Comparison of ENCODE assay signal across 8 cellular contexts in the genomic region with DNA sequence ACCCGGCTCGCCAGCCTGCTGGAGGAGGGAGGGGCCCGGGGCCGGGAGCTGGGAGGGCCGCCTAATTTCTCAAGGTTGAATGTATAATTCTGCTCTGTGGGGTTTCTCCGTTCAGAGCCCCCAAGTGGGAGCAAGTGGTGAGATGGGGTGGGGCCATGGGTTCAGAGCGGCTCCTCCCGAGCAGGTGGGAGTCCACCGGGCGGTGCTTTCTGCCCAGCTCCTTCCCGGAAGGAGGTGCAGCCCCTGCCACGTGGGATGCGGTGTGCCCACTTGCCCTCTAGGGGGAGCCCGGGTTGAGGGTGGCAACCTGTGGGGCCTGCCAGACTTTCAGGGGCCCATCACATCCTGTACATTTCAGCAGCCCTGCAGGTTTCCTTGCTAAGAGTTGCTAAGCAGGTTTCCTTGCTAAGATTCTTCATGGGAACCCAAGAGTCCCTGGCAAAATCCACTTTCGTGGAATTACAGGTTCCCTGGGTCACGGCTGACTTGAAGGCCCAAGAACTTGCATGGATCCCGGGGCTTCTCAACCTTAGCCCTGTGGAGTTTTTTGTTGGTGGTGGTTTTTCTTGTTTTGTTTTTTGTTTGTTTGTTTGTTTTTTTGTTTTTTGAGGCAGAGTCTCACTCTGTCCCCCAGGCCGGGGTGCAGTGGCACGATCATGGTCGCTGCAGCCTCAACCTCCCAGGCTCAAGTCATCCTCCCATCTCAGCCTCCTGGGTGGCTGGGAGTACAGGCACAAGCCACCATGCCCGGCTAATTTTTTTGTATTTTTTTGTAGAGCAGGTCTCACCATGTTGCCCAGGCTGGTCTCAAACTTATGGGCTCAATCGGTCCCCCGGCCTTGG.
DNase-seq lines count a peak whose midpoint lies in the region; ATAC-seq, FAIRE-seq and TF ChIP-seq lines count a peak whose summit lies in the region.

No MANE protein-coding gene starts in this region.

- TF ChIP-seq POLR2A in endothelial cell of umbilical vein (IDR thresholded peaks at IDR 0.05; ENCODE audit: low read depth, low read length), result no peak
- TF ChIP-seq POLR2A in transverse colon (IDR thresholded peaks at IDR 0.05), result no peak

- H2AFZ ChIP-seq in endothelial cell of umbilical vein (ENCODE audit: low read depth, low read length) (no peak overlapping the region), neural progenitor cell (replicated peaks) (no peak overlapping the region)

- no peaks in the 10 kb centered on the region for H3K9me1 ChIP-seq in endothelial cell of umbilical vein (replicated peaks; ENCODE audit: control insufficient read depth, extremely low read depth, insufficient read depth, low read length)

- ATAC-seq in activated CD8-positive, alpha-beta T cell treated with anti-CD3 and anti-CD28 coated beads for 36 hours, result peak; percentile 87
- no peak for ATAC-seq in GM21723 (IDR thresholded peaks at IDR 0.05; ENCODE audit: unreplicated experiment)

- TF ChIP-seq EP300 in transverse colon (IDR thresholded peaks at IDR 0.05; ENCODE audit: low read depth), result no peak

- dilution Hi-C loops in endothelial cell of umbilical vein (cut with MboI; ENCODE audit: extremely low pct_ligation_motif_present, low sequenced_read_pairs), result no loop called here

- BruUV-seq in endothelial cell of umbilical vein (replicated peaks; lab: Mats Ljungman, UMichigan), result no TSS peak

- peaks cover 11% of the 10 kb centered on the region for H3F3A ChIP-seq in neural progenitor cell (ENCODE audit: low read depth)

- H3K27me3 Mint-ChIP-seq in activated CD8-positive, alpha-beta T cell treated with anti-CD3 and anti-CD28 coated beads for 36 hours, result no peaks in the 10 kb centered on the region
- peaks cover 16% of the 10 kb centered on the region for H3K27me3 Mint-ChIP-seq in neural progenitor cell (ENCODE audit: insufficient read depth, low read depth)

- H4K20me1 ChIP-seq in endothelial cell of umbilical vein (replicated peaks; ENCODE audit: control insufficient read depth, extremely low read depth, insufficient read depth, low read length) (no peaks in the 10 kb centered on the region), neural progenitor cell (ENCODE audit: low read depth) (peaks cover 7% of the 10 kb centered on the region)

- H3K4me1 ChIP-seq in endothelial cell of umbilical vein (ENCODE audit: control insufficient read depth, extremely low read depth, insufficient read depth, low read length), result no peaks in the 10 kb centered on the region
- peaks cover 4% of the 10 kb centered on the region for H3K4me1 ChIP-seq in neural progenitor cell
- peaks cover 6 to 17% (median 14%) of the 10 kb centered on the region in 4 donors for H3K4me1 ChIP-seq in transverse colon

- TF ChIP-seq CTCF in activated CD8-positive, alpha-beta T cell treated with anti-CD3 and anti-CD28 coated beads for 36 hours (IDR thresholded peaks at IDR 0.05), result peak; percentile 65
- TF ChIP-seq CTCF in endothelial cell of umbilical vein (IDR thresholded peaks at IDR 0.05; ENCODE audit: extremely low read depth in 1 of 2, insufficient read depth in 1 of 2, low read depth in 1 of 2, low read length in 2 of 2), result peak; percentile 45 to 69
- TF ChIP-seq CTCF in neural progenitor cell (IDR thresholded peaks at IDR 0.05), result peak; percentile 67
- TF ChIP-seq CTCF in transverse colon (IDR thresholded peaks at IDR 0.05), result peak; percentile 73 to 85 (median 79)

- H3K36me3 ChIP-seq in endothelial cell of umbilical vein (ENCODE audit: control insufficient read depth in 2 of 2, extremely low read depth in 1 of 2, insufficient read depth in 2 of 2, low read length in 2 of 2) (no peaks in the 10 kb centered on the region), neural progenitor cell (no peaks in the 10 kb centered on the region), transverse colon (no peaks in the 10 kb centered on the region)

- CTCF ChIA-PET in activated CD8-positive, alpha-beta T cell treated with anti-CD3 and anti-CD28 coated beads for 36 hours (lab: Charles Lee), result interaction anchor here (0.6 to 2.1 kb wide), 19 partner anchors 9 to 296 kb away, joined by 3 to 23 read pairs (median 3); no protein-coding TSS in a partner anchor
- CTCF ChIA-PET in endothelial cell of umbilical vein (lab: Charles Lee), result interaction anchor here (0.5 to 1.5 kb wide), 18 partner anchors 9 to 359 kb away, joined by 3 to 18 read pairs (median 4); partner anchors contain the start of gene GSE1

- no peak overlapping the region for H3K27ac Mint-ChIP-seq in activated CD8-positive, alpha-beta T cell treated with anti-CD3 and anti-CD28 coated beads for 36 hours
- H3K27ac Mint-ChIP-seq in neural progenitor cell, result no peak overlapping the region

- H3K4me2 ChIP-seq in endothelial cell of umbilical vein (ENCODE audit: insufficient read depth, low read length), result no peak overlapping the region
- H3K4me2 ChIP-seq in neural progenitor cell, result no peak overlapping the region

- peak; percentile 8 for DNase-seq in NK-92 treated with Interleukin-12 subunit alpha and Interleukin-12 subunit beta, amount 100 ng/mL, for 24 hours (lab: John Stamatoyannopoulos, UW)
- no peak for DNase-seq in NK-92 (lab: John Stamatoyannopoulos, UW; ENCODE audit: unreplicated experiment)
- peak; percentile 91 for DNase-seq in NCI-H82 (lab: John Stamatoyannopoulos, UW)
- DNase-seq in activated CD8-positive, alpha-beta T cell treated with anti-CD3 and anti-CD28 coated beads for 36 hours, result peak; percentile 86
- DNase-seq in endothelial cell of umbilical vein (ENCODE audit: low read depth, low spot score), result no peak
- DNase-seq in neural progenitor cell (ENCODE audit: low spot score), result peak; percentile 63
- peak; percentile 86 for DNase-seq in transverse colon

- WGBS in transverse colon (ENCODE audit: low coverage in 1 of 2), 2 donors, result 50 to 89% methylated on average over 4 to 22 of the region's 23 CpGs

- H3K79me2 ChIP-seq in endothelial cell of umbilical vein (ENCODE audit: control insufficient read depth, insufficient read depth, low read length), result no peaks in the 10 kb centered on the region
- no peaks in the 10 kb centered on the region for H3K79me2 ChIP-seq in neural progenitor cell (ENCODE audit: low read depth)

- H3K27me3 ChIP-seq in endothelial cell of umbilical vein (ENCODE audit: control insufficient read depth in 2 of 2, insufficient read depth in 2 of 2, low read length in 2 of 2), result no peaks in the 10 kb centered on the region
- no peaks in the 10 kb centered on the region for H3K27me3 ChIP-seq in neural progenitor cell
- H3K27me3 ChIP-seq in transverse colon, result no peaks in the 10 kb centered on the region

- H3K27ac ChIP-seq in endothelial cell of umbilical vein (ENCODE audit: insufficient read depth, low read depth, low read length) (no peak overlapping the region), neural progenitor cell (no peak overlapping the region), transverse colon (peak overlapping the region in 2 of 4 donors; percentile 35 to 37)

- no peaks in the 10 kb centered on the region for H3K36me3 Mint-ChIP-seq in activated CD8-positive, alpha-beta T cell treated with anti-CD3 and anti-CD28 coated beads for 36 hours (ENCODE audit: low read depth)
- peaks cover 2% of the 10 kb centered on the region for H3K36me3 Mint-ChIP-seq in neural progenitor cell

- no peak for FAIRE-seq in endothelial cell of umbilical vein (lab: Jason Lieb, UNC)

- H3K9me3 ChIP-seq in endothelial cell of umbilical vein (replicated peaks; ENCODE audit: control insufficient read depth, insufficient read depth, low read length), result no peaks in the 10 kb centered on the region
- no peaks in the 10 kb centered on the region for H3K9me3 ChIP-seq in neural progenitor cell (ENCODE audit: low read depth)
- H3K9me3 ChIP-seq in transverse colon, result no peaks in the 10 kb centered on the region

- H3K9ac ChIP-seq in endothelial cell of umbilical vein (replicated peaks; ENCODE audit: extremely low read depth, insufficient read depth, low read length) (no peak overlapping the region), neural progenitor cell (no peak overlapping the region)

- in situ Hi-C loops in transverse colon (cut with MboI; ENCODE audit: low pct_ligation_motif_present in 1 of 4, low pct_unique_long_range_greater_than_20kb in 1 of 4, low sequenced_read_pairs in 3 of 4), result loop anchor here in 2 of 4 donors (10.0 to 25.0 kb wide), 2 partner anchors 188 to 296 kb away; no protein-coding TSS in a partner anchor

- H3K9me3 Mint-ChIP-seq in activated CD8-positive, alpha-beta T cell treated with anti-CD3 and anti-CD28 coated beads for 36 hours, result peaks cover 11% of the 10 kb centered on the region
- no peaks in the 10 kb centered on the region for H3K9me3 Mint-ChIP-seq in neural progenitor cell

- POLR2A ChIA-PET in activated CD8-positive, alpha-beta T cell treated with anti-CD3 and anti-CD28 coated beads for 36 hours (lab: Charles Lee), result interaction anchor here (0.7 to 1.3 kb wide), 2 partner anchors 194 to 481 kb away, joined by 3 to 4 read pairs; no protein-coding TSS in a partner anchor
- POLR2A ChIA-PET in endothelial cell of umbilical vein (lab: Charles Lee), result interaction anchor here (1.4 kb wide), 1 partner anchor 13 kb away, joined by 5 read pairs; no protein-coding TSS in a partner anchor

- no peak overlapping the region for H3K4me3 Mint-ChIP-seq in activated CD8-positive, alpha-beta T cell treated with anti-CD3 and anti-CD28 coated beads for 36 hours
- H3K4me3 Mint-ChIP-seq in neural progenitor cell, result no peak overlapping the region

- peaks cover 12% of the 10 kb centered on the region for H3K4me1 Mint-ChIP-seq in activated CD8-positive, alpha-beta T cell treated with anti-CD3 and anti-CD28 coated beads for 36 hours (ENCODE audit: low read depth)
- H3K4me1 Mint-ChIP-seq in neural progenitor cell, result peaks cover 14% of the 10 kb centered on the region

- intact Hi-C loops in activated CD8-positive, alpha-beta T cell treated with anti-CD3 and anti-CD28 coated beads for 36 hours (cut with micrococcal nuclease), result no loop called here
- intact Hi-C loops in endothelial cell of umbilical vein (cut with micrococcal nuclease) (loop anchor here (5.0 kb wide), 1 partner anchor 751 kb away; no protein-coding TSS in a partner anchor), transverse colon (cut with DNase I; ENCODE audit: low total_unique reads) (no loop called here)

- no peak overlapping the region for H3K4me3 ChIP-seq in endothelial cell of umbilical vein (replicated peaks in 1 of 3; ENCODE audit: insufficient read depth in 1 of 3, low read depth in 1 of 3, low read length in 3 of 3)
- no peak overlapping the region for H3K4me3 ChIP-seq in neural progenitor cell
- H3K4me3 ChIP-seq in transverse colon, result peak overlapping the region in 1 of 4 donors; percentile 19

TF ChIP-seq in endothelial cell of umbilical vein, 7 proteins besides CTCF, POLR2A, EP300 and RAD21 (continues in another document):
- TF ChIP-seq GATA2 (IDR thresholded peaks at IDR 0.05; ENCODE audit: insufficient read depth, insufficient read length, low read depth, low read length) (no peak), MAX (IDR thresholded peaks at IDR 0.05; ENCODE audit: insufficient read depth, insufficient read length) (no peak), FOS (IDR thresholded peaks at IDR 0.05; ENCODE audit: borderline replicate concordance, insufficient read depth, low read length) (no peak), MYC (IDR thresholded peaks at IDR 0.05; ENCODE audit: low read depth, low read length) (no peak)

Comparison
In these comparisons a context has a peak if more than half of its experiments do, and no peak if none do; other contexts are left out.
1. DNase-seq: peak in NK-92 treated with Interleukin-12 subunit alpha and Interleukin-12 subunit beta, amount 100 ng/mL, for 24 hours (single experiment), NCI-H82 (single experiment), activated CD8-positive, alpha-beta T cell treated with anti-CD3 and anti-CD28 coated beads for 36 hours (single experiment), neural progenitor cell (single experiment) and transverse colon (single experiment); none in NK-92 (single experiment) and endothelial cell of umbilical vein (single experiment).
2. Peak in every context shown above with its lines, with median percentiles within 50 percentile points of each other: CTCF ChIP-seq.